ENCODE assay signal across 16 cellular contexts in genomic region chr5:178143901-178144300, GRCh38. TPM values are rescaled to one million over a fixed set of nuclear protein-coding genes. Genes with fewer than 3 reads are reported as not detected.
DNase-seq lines count a peak whose midpoint lies in the region; ATAC-seq and TF ChIP-seq lines count a peak whose summit lies in the region.
"Had no signal": no experiment of that assay in that cellular context is flagged by ENCODE, and none has a peak within 500 bp of the region (broad histone marks: within the 10 kb centered on the region; RNA-seq: fewer than 3 reads in every experiment).

No MANE protein-coding gene starts in this region.

- H3K36me3 ChIP-seq in SJCRH30 (peaks cover 50% of the 10 kb centered on the region), ovary (no peaks in the 10 kb centered on the region)

- peak overlapping the region; percentile 71 for H3K27ac ChIP-seq in SJCRH30
- H3K27ac ChIP-seq in ovary, result no peak overlapping the region
- H3K27ac ChIP-seq: brain microvascular endothelial cell, C4-2B, Peyer's patch had no signal

- TF ChIP-seq CTCF in ovary (IDR thresholded peaks at IDR 0.05), result no peak

- intact Hi-C loops in left cardiac atrium (cut with DNase I) (no loop called here), ovary (cut with DNase I) (loop anchor here in 2 of 4 donors (5.0 to 10.0 kb wide), 2 partner anchors 81 to 547 kb away; no protein-coding TSS in a partner anchor)

- H3K4me3 ChIP-seq in SJCRH30 (no peak overlapping the region), ovary (no peak overlapping the region)
- H3K4me3 ChIP-seq: Peyer's patch had no signal

- H3K4me1 ChIP-seq in SJCRH30, result peaks cover 25% of the 10 kb centered on the region
- H3K4me1 ChIP-seq in ovary (ENCODE audit: insufficient read depth), result no peaks in the 10 kb centered on the region
- H3K4me1 ChIP-seq: Peyer's patch had no signal

- WGBS in ovary, 3 donors, result 9 to 14% (median 9%) methylated on average over 10 of the region's 10 CpGs

- no peak for TF ChIP-seq POLR2A in ovary (IDR thresholded peaks at IDR 0.05)

- H3K9me3 ChIP-seq in SJCRH30 (replicated peaks) (no peaks in the 10 kb centered on the region), ovary (no peaks in the 10 kb centered on the region)
- H3K9me3 ChIP-seq: Peyer's patch had no signal

- DNase-seq in HCEC 1CT, result peak; percentile 22
- peak; percentile 95 to 96 for DNase-seq in SJCRH30
- DNase-seq in left cardiac atrium, result peak; percentile 64
- DNase-seq in ovary, result peak; percentile 69 to 92 (median 81)
- no peak for DNase-seq in iPS-NIHi11 (ENCODE audit: low spot score)
- no peak for DNase-seq in central memory CD4-positive, alpha-beta T cell
- no peak for DNase-seq in cerebellar nuclear complex (lab: John Stamatoyannopoulos, UW)
- DNase-seq: activated B cell treated with CpG ODN at 0.5 μM for 24 hours; activated naive CD4-positive, alpha-beta T cell treated with anti-CD3 and anti-CD28 coated beads, Interleukin-2, amount 10 ng/mL, durations not matched to agents 7 days and 5 days; brain microvascular endothelial cell; KG1; NCI-H1436; Peyer's patch; SW 1271 had no signal

- TF ChIP-seq EP300 in ovary (IDR thresholded peaks at IDR 0.05), result no peak

- H3K27me3 ChIP-seq in SJCRH30 (no peaks in the 10 kb centered on the region), ovary (no peaks in the 10 kb centered on the region)
- H3K27me3 ChIP-seq: brain microvascular endothelial cell, Peyer's patch had no signal

- peak; percentile 77 to 87 for ATAC-seq in left cardiac atrium
- ATAC-seq in GM18909 (IDR thresholded peaks at IDR 0.05; ENCODE audit: poor library complexity, unreplicated experiment), result no peak

RNA-seq across cellular contexts. Expression of gene NHP2, which starts 9.8 kb away (rescaled TPM):
- total RNA-seq in SJCRH30 (2014; rRNA removed; shearing (Covaris generic)), result 277 and 303 TPM in 2 replicates
- 10 to 100 TPM; 78.3 to 89.5 TPM for total RNA-seq in left cardiac atrium
- total RNA-seq in ovary, result 100 to 1,000 TPM in 6 of 7 donors, 10 to 100 TPM in 1; 78.4 to 174 (median 115) TPM
- 100 to 1,000 TPM in 1 of 2 donors, 10 to 100 TPM in 1; 50.1 to 148 TPM for polyA plus RNA-seq in ovary

RNA-seq across cellular contexts. Expression of gene RMND5B, which starts 13.1 kb away (rescaled TPM):
- 24.6 and 24.7 TPM in 2 replicates for total RNA-seq in SJCRH30 (2014; rRNA removed; shearing (Covaris generic))
- total RNA-seq in left cardiac atrium (10 to 100 TPM; 35.4 TPM), ovary (10 to 100 TPM; 18.1 to 43.2 (median 33.0) TPM)
- 10 to 100 TPM; 13.8 to 25.0 TPM for polyA plus RNA-seq in ovary

RNA-seq across cellular contexts. Expression of gene N4BP3, which starts 30.6 kb away (rescaled TPM):
- total RNA-seq in SJCRH30 (2014; rRNA removed; shearing (Covaris generic)), result 43.8 and 45.8 TPM in 2 replicates
- total RNA-seq in left cardiac atrium (1 to 10 TPM; 1.5 TPM), ovary (1 to 10 TPM in 2 of 7 donors, under 1 TPM in 5; 0.40 to 1.8 (median 0.58) TPM)
- polyA plus RNA-seq in ovary, result 1 to 10 TPM in 1 of 2 donors, under 1 TPM in 1; 0.58 to 1.3 TPM

RNA-seq across cellular contexts. Expression of gene GMCL2, which starts 43.3 kb away (rescaled TPM):
- total RNA-seq in SJCRH30 (2014; rRNA removed; shearing (Covaris generic)), result not detected in 2 replicates
- total RNA-seq in left cardiac atrium (not detected), ovary (not detected)
- not detected for polyA plus RNA-seq in ovary
- total RNA-seq: activated B cell treated with CpG ODN at 0.5 μM for 24 hours, Peyer's patch had no signal

Comparison
In these comparisons a context has a peak if more than half of its experiments do, and no peak if none do; other contexts are left out.
1. DNase-seq: peak in HCEC 1CT (single experiment), SJCRH30 (2 of 2), left cardiac atrium (single experiment) and ovary (5 of 5); none in iPS-NIHi11 (single experiment), central memory CD4-positive, alpha-beta T cell (single experiment) and cerebellar nuclear complex (0 of 2).
2. RNA of gene N4BP3, which starts 30.6 kb away (total RNA-seq): 43.8 to 45.8 TPM in SJCRH30; 1.5 TPM in left cardiac atrium and 0.40 to 1.8 TPM in ovary; every median in the first group is over 10 times any median in the second.